Comparison of ENCODE assay signal across 6 cellular contexts in the genomic region with DNA sequence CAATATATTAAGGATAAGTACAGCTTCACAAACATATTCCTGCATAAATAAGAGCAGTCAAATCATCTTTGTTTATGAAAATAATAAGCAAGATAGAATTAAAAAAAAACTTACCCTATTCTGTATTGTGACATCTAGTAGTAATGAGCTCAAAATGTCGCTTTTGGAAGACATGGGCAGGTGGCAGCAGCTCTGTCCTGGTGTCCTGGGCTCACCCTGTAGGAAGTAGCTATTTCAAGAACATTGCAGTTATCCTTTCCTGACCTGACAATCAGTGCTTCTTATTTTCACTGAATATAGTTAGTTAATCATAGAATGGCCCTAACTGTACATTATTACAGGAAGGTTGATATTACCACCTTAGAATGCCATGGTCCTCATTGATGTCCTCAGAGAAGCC.
"Had no signal": no experiment of that assay in that cellular context is flagged by ENCODE, and none has a peak within 500 bp of the region (broad histone marks: within the 10 kb centered on the region; RNA-seq: fewer than 3 reads in every experiment).

No MANE protein-coding gene starts in this region.

- H3K36me3 ChIP-seq: HAP-1 had no signal

- ATAC-seq: GM23338, HCT116, K562 had no signal

- H3K27ac Mint-ChIP-seq: GM23338, HFFc6 had no signal

- H3K9me3 ChIP-seq: HAP-1 had no signal

- H3K4me3 ChIP-seq: GM23338, HAP-1, K562 had no signal

- DNase-seq: HFFc6, IMR-90 had no signal

- H3K4me1 Mint-ChIP-seq: GM23338 had no signal

- H3K4me3 Mint-ChIP-seq: GM23338, HFFc6 had no signal

- H3K9me3 Mint-ChIP-seq: GM23338, HFFc6 had no signal
